1 cellular context compared by ENCODE assay signal in the genomic region with DNA sequence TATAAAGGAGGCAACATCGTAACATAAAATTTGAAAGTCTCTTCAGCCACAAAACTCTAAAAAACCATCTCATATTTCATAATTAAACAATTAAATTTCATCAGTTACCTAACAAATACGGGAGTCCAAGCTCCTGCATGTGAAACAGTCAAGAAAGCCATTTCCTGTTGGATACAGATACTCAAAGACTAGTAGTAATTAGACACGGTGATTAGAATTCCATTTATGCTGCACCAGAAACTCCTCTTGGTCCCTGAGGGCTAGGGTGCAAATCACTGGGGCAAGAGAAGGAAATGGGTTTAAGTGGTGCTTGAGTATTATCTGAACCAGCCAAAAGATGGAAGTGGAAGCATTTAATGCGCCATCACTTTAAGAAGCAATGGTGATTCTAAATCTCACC.
TF ChIP-seq lines count a peak whose summit lies in the region.

No MANE protein-coding gene starts in this region.

TF ChIP-seq in IMR-90, 13 proteins besides CTCF, POLR2A, EP300 and RAD21:
- TF ChIP-seq RCOR1 (IDR thresholded peaks at IDR 0.05; ENCODE audit: insufficient replicate concordance, low read length) (no peak), MXI1 (IDR thresholded peaks at IDR 0.05; ENCODE audit: borderline replicate concordance, low read depth, low read length) (no peak), MAFK (IDR thresholded peaks at IDR 0.05; ENCODE audit: low read depth, low read length) (no peak), FOS (IDR thresholded peaks at IDR 0.05; ENCODE audit: low read depth, low read length) (no peak), CHD1 (IDR thresholded peaks at IDR 0.05; ENCODE audit: low read depth, low read length) (no peak), MAZ (IDR thresholded peaks at IDR 0.05; ENCODE audit: borderline replicate concordance, low read depth, low read length) (no peak), SMC3 (IDR thresholded peaks at IDR 0.05; ENCODE audit: low read depth, low read length) (no peak), CEBPB (IDR thresholded peaks at IDR 0.05; ENCODE audit: low read depth, low read length) (no peak), RFX5 (IDR thresholded peaks at IDR 0.05; ENCODE audit: low read depth, low read length) (no peak), BHLHE40 (IDR thresholded peaks at IDR 0.05; ENCODE audit: low read depth, low read length) (no peak), NFE2L2 (IDR thresholded peaks at IDR 0.05; ENCODE audit: low read depth, low read length) (no peak)
- TF ChIP-seq, protein P1, sequence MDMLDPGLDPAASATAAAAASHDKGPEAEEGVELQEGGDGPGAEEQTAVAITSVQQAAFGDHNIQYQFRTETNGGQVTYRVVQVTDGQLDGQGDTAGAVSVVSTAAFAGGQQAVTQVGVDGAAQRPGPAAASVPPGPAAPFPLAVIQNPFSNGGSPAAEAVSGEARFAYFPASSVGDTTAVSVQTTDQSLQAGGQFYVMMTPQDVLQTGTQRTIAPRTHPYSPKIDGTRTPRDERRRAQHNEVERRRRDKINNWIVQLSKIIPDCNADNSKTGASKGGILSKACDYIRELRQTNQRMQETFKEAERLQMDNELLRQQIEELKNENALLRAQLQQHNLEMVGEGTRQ (IDR thresholded peaks at IDR 0.05; ENCODE audit: low read depth, low read length), result no peak
- TF ChIP-seq, protein P2, sequence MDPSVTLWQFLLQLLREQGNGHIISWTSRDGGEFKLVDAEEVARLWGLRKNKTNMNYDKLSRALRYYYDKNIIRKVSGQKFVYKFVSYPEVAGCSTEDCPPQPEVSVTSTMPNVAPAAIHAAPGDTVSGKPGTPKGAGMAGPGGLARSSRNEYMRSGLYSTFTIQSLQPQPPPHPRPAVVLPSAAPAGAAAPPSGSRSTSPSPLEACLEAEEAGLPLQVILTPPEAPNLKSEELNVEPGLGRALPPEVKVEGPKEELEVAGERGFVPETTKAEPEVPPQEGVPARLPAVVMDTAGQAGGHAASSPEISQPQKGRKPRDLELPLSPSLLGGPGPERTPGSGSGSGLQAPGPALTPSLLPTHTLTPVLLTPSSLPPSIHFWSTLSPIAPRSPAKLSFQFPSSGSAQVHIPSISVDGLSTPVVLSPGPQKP (IDR thresholded peaks at IDR 0.05; ENCODE audit: borderline replicate concordance, low read depth, low read length), result no peak
